ENCODE assay signal across 8 cellular contexts in genomic region chr18:68660355-68661183, GRCh38. TPM values are rescaled to one million over a fixed set of nuclear protein-coding genes. Genes with fewer than 3 reads are reported as not detected.
DNase-seq lines count a peak whose midpoint lies in the region; ATAC-seq and TF ChIP-seq lines count a peak whose summit lies in the region.

No MANE protein-coding gene starts in this region.

- H3K4me1 Mint-ChIP-seq in CD14-positive monocyte (peaks cover 10% of the 10 kb centered on the region), nephron (no peaks in the 10 kb centered on the region)

- peaks cover 10% of the 10 kb centered on the region for H3K27me3 ChIP-seq in HL-60 (ENCODE audit: insufficient read depth, poor library complexity, severe bottlenecking)

- no peaks in the 10 kb centered on the region for H3K9me3 Mint-ChIP-seq in CD14-positive monocyte
- H3K9me3 Mint-ChIP-seq in nephron = no peaks in the 10 kb centered on the region

- intact Hi-C loops in CD14-positive monocyte (cut with micrococcal nuclease) = loop anchor here in 1 of 2 donors (10.0 kb wide), 1 partner anchor 1446 kb away; no protein-coding TSS in a partner anchor

- H3K4me3 Mint-ChIP-seq in CD14-positive monocyte = no peak overlapping the region
- no peak overlapping the region for H3K4me3 Mint-ChIP-seq in nephron

- H3K36me3 Mint-ChIP-seq in CD14-positive monocyte (no peaks in the 10 kb centered on the region), nephron (ENCODE audit: low read depth) (no peaks in the 10 kb centered on the region)

- ATAC-seq in GM18868 (IDR thresholded peaks at IDR 0.05; ENCODE audit: unreplicated experiment) = no peak
- ATAC-seq in GM18861 (IDR thresholded peaks at IDR 0.05; ENCODE audit: unreplicated experiment) = no peak

- H3K27ac ChIP-seq in HL-60 (replicated peaks) = no peak overlapping the region

- peaks cover 0 to 4% (median 1%) of the 10 kb centered on the region in 3 donors for H3K27me3 Mint-ChIP-seq in CD14-positive monocyte (ENCODE audit: low read depth in 3 of 3)
- no peaks in the 10 kb centered on the region for H3K27me3 Mint-ChIP-seq in nephron (ENCODE audit: low read depth)

- H3K4me3 ChIP-seq in HL-60 (replicated peaks; ENCODE audit: insufficient read depth, low read length) = no peak overlapping the region

- H3K27ac Mint-ChIP-seq in CD14-positive monocyte (no peak overlapping the region), nephron (no peak overlapping the region)

- DNase-seq in CD14-positive monocyte (ENCODE audit: low spot score) (no peak), HL-60 (ENCODE audit: low read depth in 1 of 2, low spot score in 1 of 2) (no peak), NOMO-1 treated with dmso at 0.1 percent for 144 hours (lab: John Stamatoyannopoulos, UW; ENCODE audit: unreplicated experiment) (peak; percentile 26), dermis microvascular lymphatic vessel endothelial cell (ENCODE audit: low read depth in 2 of 2) (peak; percentile 22 to 56)
- DNase-seq in stimulated activated naive CD4-positive, alpha-beta T cell treated with Interleukin-2 at 50 U/mL for 16 hours (lab: John Stamatoyannopoulos, UW) = no peak

- peak; percentile 69 for TF ChIP-seq CTCF in CD14-positive monocyte (IDR thresholded peaks at IDR 0.05)
- peak; percentile 29 for TF ChIP-seq CTCF in HL-60 (IDR thresholded peaks at IDR 0.05; ENCODE audit: insufficient read depth, low read length)
- TF ChIP-seq CTCF in nephron (IDR thresholded peaks at IDR 0.05; ENCODE audit: unreplicated experiment in 3 of 3) = peak; percentile 58 to 67 (median 66)

RNA-seq across cellular contexts. Expression of gene TMX3, which starts 54.3 kb away (rescaled TPM):
- polyA plus RNA-seq in CD14-positive monocyte = 10 to 100 TPM; 13.7 to 16.5 TPM
- 59.6 and 63.3 TPM in 2 replicates for total RNA-seq in dermis microvascular lymphatic vessel endothelial cell

Comparison
In these comparisons a context has a peak if more than half of its experiments do, and no peak if none do; other contexts are left out.
1. DNase-seq: peak in NOMO-1 treated with dmso at 0.1 percent for 144 hours (single experiment) and dermis microvascular lymphatic vessel endothelial cell (2 of 2); none in CD14-positive monocyte (single experiment), HL-60 (0 of 2) and stimulated activated naive CD4-positive, alpha-beta T cell treated with Interleukin-2 at 50 U/mL for 16 hours (single experiment).
2. Peak in every context shown above with its lines, with median percentiles within 50 percentile points of each other: CTCF ChIP-seq.